24 cellular contexts compared by ENCODE assay signal in genomic region chr6:79416931-79417330, GRCh38.
"Had no signal": no experiment of that assay in that cellular context is flagged by ENCODE, and none has a peak within 500 bp of the region (broad histone marks: within the 10 kb centered on the region; RNA-seq: fewer than 3 reads in every experiment).

No MANE protein-coding gene starts in this region.

- H3K27ac Mint-ChIP-seq: activated B cell treated with CpG ODN at 0.5 μM for 24 hours; activated CD4-positive, alpha-beta T cell treated with anti-CD3 and anti-CD28 coated beads, Interleukin-2, amount 10 ng/mL, durations not matched to agents 24 days and 14 days; activated CD8-positive, alpha-beta memory T cell treated with anti-CD3 and anti-CD28 coated beads, Interleukin-2, amount 10 ng/mL, durations not matched to agents 7 days and 5 days; activated naive CD4-positive, alpha-beta T cell treated with anti-CD3 and anti-CD28 coated beads, Interleukin-2, amount 50 U/mL, for 72 hours; activated naive CD8-positive, alpha-beta T cell treated with anti-CD3 and anti-CD28 coated beads, Interleukin-2, amount 50 U/mL, for 24 hours; activated T-cell treated with anti-CD3 and anti-CD28 coated beads, Interleukin-2, amount 50 U/mL, for 24 hours; T-cell had no signal

- DNase-seq: activated B cell treated with CpG ODN at 0.5 μM for 24 hours; activated CD4-positive, alpha-beta T cell treated with anti-CD3 and anti-CD28 coated beads for 1 hour; activated CD4-positive, alpha-beta T cell treated with anti-CD3 and anti-CD28 coated beads, Interleukin-2, amount 10 ng/mL, durations not matched to agents 24 days and 14 days; activated CD4-positive, alpha-beta T cell treated with anti-CD3 and anti-CD28 coated beads, Interleukin-2, amount 50 U/mL, for 48 hours; activated CD8-positive, alpha-beta memory T cell treated with anti-CD3 and anti-CD28 coated beads, Interleukin-2, amount 10 ng/mL, durations not matched to agents 7 days and 5 days; activated effector memory CD4-positive, alpha-beta T cell treated with anti-CD3 and anti-CD28 coated beads, Interleukin-2, amount 50 U/mL, for 16 hours; activated naive CD4-positive, alpha-beta T cell treated with Interleukin-2 at 50 U/mL for 16 hours; activated naive CD8-positive, alpha-beta T cell treated with anti-CD3 and anti-CD28 coated beads, Interleukin-2, amount 50 U/mL, for 24 hours; activated T-cell treated with anti-CD3 and anti-CD28 coated beads, Interleukin-2, amount 50 U/mL, for 24 hours; amniotic stem cell; body of pancreas; central memory CD4-positive, alpha-beta T cell; Kasumi-1; KBM-7; NCI-H1436; NCI-H1694 treated with DMSO at 0.1 percent for 48 hours; NCI-H2029 treated with DMSO at 0.1 percent for 48 hours; NCI-H2171; NCI-H2227 treated with DMSO at 0.1 percent for 48 hours; NCI-H510A; NCI-H526 treated with DMSO at 0.1 percent for 48 hours; SIG-M5; T-cell had no signal

- H3K27me3 Mint-ChIP-seq: activated CD4-positive, alpha-beta T cell treated with anti-CD3 and anti-CD28 coated beads, Interleukin-2, amount 10 ng/mL, durations not matched to agents 24 days and 14 days; activated naive CD8-positive, alpha-beta T cell treated with anti-CD3 and anti-CD28 coated beads, Interleukin-2, amount 50 U/mL, for 24 hours had no signal

- H3K4me1 Mint-ChIP-seq: activated B cell treated with CpG ODN at 0.5 μM for 24 hours; activated CD4-positive, alpha-beta T cell treated with anti-CD3 and anti-CD28 coated beads, Interleukin-2, amount 10 ng/mL, durations not matched to agents 24 days and 14 days; activated CD8-positive, alpha-beta memory T cell treated with anti-CD3 and anti-CD28 coated beads, Interleukin-2, amount 10 ng/mL, durations not matched to agents 7 days and 5 days; activated naive CD8-positive, alpha-beta T cell treated with anti-CD3 and anti-CD28 coated beads, Interleukin-2, amount 50 U/mL, for 24 hours; T-cell had no signal

- H3K36me3 Mint-ChIP-seq: activated CD8-positive, alpha-beta memory T cell treated with anti-CD3 and anti-CD28 coated beads, Interleukin-2, amount 10 ng/mL, durations not matched to agents 7 days and 5 days; activated naive CD4-positive, alpha-beta T cell treated with anti-CD3 and anti-CD28 coated beads, Interleukin-2, amount 50 U/mL, for 72 hours; T-cell had no signal

- H3K4me3 Mint-ChIP-seq: activated B cell treated with CpG ODN at 0.5 μM for 24 hours; activated CD4-positive, alpha-beta T cell treated with anti-CD3 and anti-CD28 coated beads, Interleukin-2, amount 10 ng/mL, durations not matched to agents 24 days and 14 days; activated CD8-positive, alpha-beta memory T cell treated with anti-CD3 and anti-CD28 coated beads, Interleukin-2, amount 10 ng/mL, durations not matched to agents 7 days and 5 days; activated naive CD8-positive, alpha-beta T cell treated with anti-CD3 and anti-CD28 coated beads, Interleukin-2, amount 50 U/mL, for 24 hours; activated T-cell treated with anti-CD3 and anti-CD28 coated beads, Interleukin-2, amount 50 U/mL, for 24 hours; T-cell had no signal

- ATAC-seq: activated CD8-positive, alpha-beta memory T cell treated with anti-CD3 and anti-CD28 coated beads, Interleukin-2, amount 10 ng/mL, durations not matched to agents 7 days and 5 days; activated naive CD4-positive, alpha-beta T cell treated with anti-CD3 and anti-CD28 coated beads, Interleukin-2, amount 50 U/mL, for 72 hours; activated naive CD8-positive, alpha-beta T cell treated with anti-CD3 and anti-CD28 coated beads, Interleukin-2, amount 50 U/mL, for 24 hours; body of pancreas; T-cell had no signal

- H3K9me3 Mint-ChIP-seq: activated B cell treated with CpG ODN at 0.5 μM for 24 hours; activated CD4-positive, alpha-beta T cell treated with anti-CD3 and anti-CD28 coated beads, Interleukin-2, amount 10 ng/mL, durations not matched to agents 24 days and 14 days; activated naive CD4-positive, alpha-beta T cell treated with anti-CD3 and anti-CD28 coated beads, Interleukin-2, amount 50 U/mL, for 72 hours; activated naive CD8-positive, alpha-beta T cell treated with anti-CD3 and anti-CD28 coated beads, Interleukin-2, amount 50 U/mL, for 24 hours; activated T-cell treated with anti-CD3 and anti-CD28 coated beads, Interleukin-2, amount 50 U/mL, for 24 hours; T-cell had no signal
